In the genomic region with DNA sequence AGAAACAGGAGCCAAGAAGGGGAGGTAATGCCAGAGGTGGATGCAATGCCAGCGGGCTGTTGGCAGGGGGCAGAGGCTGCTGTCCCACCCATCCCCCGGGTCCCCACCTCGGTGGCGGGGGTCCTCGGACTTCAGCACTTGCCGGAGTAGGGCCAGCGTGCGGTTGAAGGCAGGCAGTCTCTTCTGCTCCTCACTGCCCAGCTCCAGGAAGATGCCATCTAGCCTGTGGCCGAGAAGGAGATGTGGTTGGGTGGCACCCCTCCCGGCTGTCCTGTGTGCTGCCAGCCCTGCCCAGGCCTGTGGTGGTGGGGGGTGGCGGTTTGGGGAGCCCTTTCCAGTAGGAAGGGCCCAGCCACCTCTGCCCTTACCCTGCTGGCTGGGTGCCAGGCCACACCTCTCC, we compare ENCODE assay signal across 30 cellular contexts. TPM values are rescaled to one million over a fixed set of nuclear protein-coding genes. Genes with fewer than 3 reads are reported as not detected.
"Had no signal": no experiment of that assay in that cellular context is flagged by ENCODE, and none has a peak within 500 bp of the region (broad histone marks: within the 10 kb centered on the region; RNA-seq: fewer than 3 reads in every experiment).

No MANE protein-coding gene starts in this region.

- ATAC-seq: activated CD8-positive, alpha-beta T cell treated with anti-CD3 and anti-CD28 coated beads for 36 hours; activated naive CD8-positive, alpha-beta T cell treated with anti-CD3 and anti-CD28 coated beads, Interleukin-2, amount 50 U/mL, for 24 hours; activated T-cell treated with anti-CD3 and anti-CD28 coated beads, Interleukin-2, amount 50 U/mL, for 72 hours; Panc1 had no signal

- H3K27me3 ChIP-seq: MG63 had no signal

- H3K4me3 ChIP-seq: MG63, SJCRH30 had no signal

- H3K27ac Mint-ChIP-seq: activated CD4-positive, alpha-beta T cell treated with anti-CD3 and anti-CD28 coated beads, Interleukin-2, amount 10 ng/mL, durations not matched to agents 24 days and 14 days; activated CD8-positive, alpha-beta T cell treated with anti-CD3 and anti-CD28 coated beads for 36 hours; activated naive CD8-positive, alpha-beta T cell; activated naive CD8-positive, alpha-beta T cell treated with anti-CD3 and anti-CD28 coated beads, Interleukin-2, amount 50 U/mL, for 24 hours; activated T-cell treated with anti-CD3 and anti-CD28 coated beads, Interleukin-2, amount 50 U/mL, for 72 hours; activated T-helper 2 cell treated with anti-CD3 and anti-CD28 coated beads, Interferon-gamma antibody, Interleukin-2, Interleukin-4, amounts not matched to agents 10 μg/mL and 5 μg/mL and 100 μg/mL, durations not matched to agents 14 hours and 24 hours and 36 hours; T-helper 2 cell treated with Interferon-gamma antibody and Interleukin-4, amounts not matched to agents 5 μg/mL and 100 μg/mL, for 36 hours had no signal

- H3K27ac ChIP-seq: SJCRH30, SK-N-MC had no signal

- H3K4me1 Mint-ChIP-seq: activated CD4-positive, alpha-beta T cell treated with anti-CD3 and anti-CD28 coated beads, Interleukin-2, amount 10 ng/mL, durations not matched to agents 24 days and 14 days; activated naive CD8-positive, alpha-beta T cell treated with anti-CD3 and anti-CD28 coated beads, Interleukin-2, amount 50 U/mL, for 24 hours had no signal

- H3K9me3 Mint-ChIP-seq: activated CD4-positive, alpha-beta T cell treated with anti-CD3 and anti-CD28 coated beads, Interleukin-2, amount 10 ng/mL, durations not matched to agents 24 days and 14 days; activated naive CD8-positive, alpha-beta T cell treated with anti-CD3 and anti-CD28 coated beads, Interleukin-2, amount 50 U/mL, for 24 hours; activated T-helper 2 cell treated with anti-CD3 and anti-CD28 coated beads, Interferon-gamma antibody, Interleukin-2, Interleukin-4, amounts not matched to agents 10 μg/mL and 5 μg/mL and 100 μg/mL, durations not matched to agents 14 hours and 24 hours and 36 hours had no signal

- DNase-seq: activated CD4-positive, alpha-beta T cell treated with anti-CD3 and anti-CD28 coated beads, Interleukin-2, amount 10 ng/mL, durations not matched to agents 24 days and 14 days; activated CD4-positive, alpha-beta T cell treated with anti-CD3 and anti-CD28 coated beads, Interleukin-2, amount 50 U/mL, for 4 hours; activated CD8-positive, alpha-beta T cell treated with anti-CD3 and anti-CD28 coated beads for 36 hours; activated gamma-delta T cell; activated naive CD4-positive, alpha-beta T cell treated with Interleukin-2 at 50 U/mL for 16 hours; activated naive CD8-positive, alpha-beta T cell treated with anti-CD3 and anti-CD28 coated beads, Interleukin-2, amount 50 U/mL, for 24 hours; activated T-cell treated with anti-CD3 and anti-CD28 coated beads, Interleukin-2, amount 50 U/mL, for 1 hour; activated T-cell treated with anti-CD3 and anti-CD28 coated beads, Interleukin-2, amount 50 U/mL, for 72 hours; anterior cingulate cortex; caudate nucleus; cerebellar nuclear complex; Kasumi-1; KG1; MG63; NCI-H1092 treated with DMSO at 0.1 percent for 48 hours; NCI-H146; NCI-H187; NCI-H2081 treated with DMSO at 0.1 percent for 48 hours; NCI-H345; NCI-H524 treated with DMSO at 0.1 percent for 48 hours; SHP77; SJCRH30 had no signal

- H3K36me3 Mint-ChIP-seq: brain had no signal

- H3K9me3 ChIP-seq: SJCRH30 had no signal

- H3K36me3 ChIP-seq: MG63, SJCRH30 had no signal

- H3K4me3 Mint-ChIP-seq: activated CD4-positive, alpha-beta T cell treated with anti-CD3 and anti-CD28 coated beads, Interleukin-2, amount 10 ng/mL, durations not matched to agents 24 days and 14 days; activated CD8-positive, alpha-beta T cell treated with anti-CD3 and anti-CD28 coated beads for 36 hours; activated naive CD8-positive, alpha-beta T cell; activated naive CD8-positive, alpha-beta T cell treated with anti-CD3 and anti-CD28 coated beads, Interleukin-2, amount 50 U/mL, for 24 hours; activated T-cell treated with anti-CD3 and anti-CD28 coated beads, Interleukin-2, amount 50 U/mL, for 72 hours; brain; T-helper 2 cell treated with Interferon-gamma antibody and Interleukin-4, amounts not matched to agents 5 μg/mL and 100 μg/mL, for 36 hours had no signal

- H3K4me1 ChIP-seq: SJCRH30 had no signal

- H3K27me3 Mint-ChIP-seq: activated CD4-positive, alpha-beta T cell treated with anti-CD3 and anti-CD28 coated beads, Interleukin-2, amount 10 ng/mL, durations not matched to agents 24 days and 14 days; activated CD8-positive, alpha-beta T cell treated with anti-CD3 and anti-CD28 coated beads for 36 hours; activated naive CD8-positive, alpha-beta T cell; activated naive CD8-positive, alpha-beta T cell treated with anti-CD3 and anti-CD28 coated beads, Interleukin-2, amount 50 U/mL, for 24 hours had no signal

RNA-seq across cellular contexts. Expression of a gene that starts 13.5 kb away (rescaled TPM):
- total RNA-seq: NCI-H460, RPMI7951, SJCRH30 had no signal
